In the genomic region with DNA sequence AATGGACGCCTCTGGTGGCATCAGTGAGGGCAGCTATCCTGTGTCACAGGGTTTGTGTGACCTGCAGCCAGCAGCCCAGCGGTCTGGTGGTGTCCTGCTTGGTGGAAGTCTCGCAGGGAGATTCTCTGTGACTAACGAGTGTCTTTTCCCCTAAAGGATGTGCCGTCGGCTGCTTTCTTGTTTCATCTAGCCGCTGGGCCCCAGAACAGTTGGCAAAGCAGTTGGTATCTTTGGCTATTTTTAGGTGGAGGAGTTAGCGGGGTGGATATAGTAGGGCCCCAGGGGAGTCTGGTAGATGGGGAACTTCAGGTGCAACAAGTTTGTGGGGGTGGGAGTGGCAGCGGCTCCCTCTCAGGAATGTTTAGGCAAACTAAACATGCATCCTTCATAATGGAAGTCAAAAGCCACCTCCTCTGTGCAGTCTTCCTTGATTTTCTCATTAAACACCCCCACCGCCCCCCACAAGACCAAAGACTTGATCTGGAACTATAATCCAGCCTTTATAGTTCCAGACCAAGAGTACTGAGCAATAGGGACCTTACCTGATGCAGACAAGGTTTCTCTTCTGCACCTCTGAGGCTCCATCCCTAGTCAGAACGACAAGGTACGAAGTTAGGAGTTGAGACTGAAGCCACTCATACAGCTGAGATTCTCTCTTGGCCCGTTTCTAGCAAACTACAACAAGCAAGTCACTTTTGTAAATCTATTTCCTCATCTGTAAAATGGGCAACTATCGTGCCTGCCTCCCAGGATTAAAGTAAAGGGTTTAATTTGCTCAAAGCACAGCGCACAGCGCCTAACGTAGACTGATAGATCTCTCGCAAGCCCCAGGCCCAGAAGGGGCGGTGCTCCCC, we compare ENCODE assay signal across 8 cellular contexts. TPM values are rescaled to one million over a fixed set of nuclear protein-coding genes. Genes with fewer than 3 reads are reported as not detected.
DNase-seq lines count a peak whose midpoint lies in the region; ATAC-seq and TF ChIP-seq lines count a peak whose summit lies in the region.

No MANE protein-coding gene starts in this region.

- H3K4me1 Mint-ChIP-seq in stimulated activated effector memory CD8-positive, alpha-beta T cell treated with anti-CD3 and anti-CD28 coated beads, Interleukin-12 subunit alpha, Interleukin-12 subunit beta, amount 100 ng/mL, for 72 hours, result peaks cover 29% of the 10 kb centered on the region

- DNase-seq in NCI-H2171 treated with DMSO at 0.1 percent for 48 hours (lab: John Stamatoyannopoulos, UW) (peak; percentile 26), NCI-H2171 (lab: John Stamatoyannopoulos, UW) (no peak), hepatocyte (ENCODE audit: low spot score) (no peak), HPDE6-E6E7 (ENCODE audit: extremely low spot score) (no peak)
- DNase-seq in stimulated activated effector memory CD8-positive, alpha-beta T cell treated with anti-CD3 and anti-CD28 coated beads, Interleukin-12 subunit alpha, Interleukin-12 subunit beta, amount 100 ng/mL, for 72 hours (ENCODE audit: low spot score in 2 of 2), result no peak

- peaks cover 6% of the 10 kb centered on the region for H3K36me3 Mint-ChIP-seq in stimulated activated effector memory CD8-positive, alpha-beta T cell treated with anti-CD3 and anti-CD28 coated beads, Interleukin-12 subunit alpha, Interleukin-12 subunit beta, amount 100 ng/mL, for 72 hours

- H3K4me3 Mint-ChIP-seq in stimulated activated effector memory CD8-positive, alpha-beta T cell treated with anti-CD3 and anti-CD28 coated beads, Interleukin-12 subunit alpha, Interleukin-12 subunit beta, amount 100 ng/mL, for 72 hours, result peak overlapping the region; percentile 75

- peak overlapping the region; percentile 79 for H3K27ac Mint-ChIP-seq in stimulated activated effector memory CD8-positive, alpha-beta T cell treated with anti-CD3 and anti-CD28 coated beads, Interleukin-12 subunit alpha, Interleukin-12 subunit beta, amount 100 ng/mL, for 72 hours

- no peaks in the 10 kb centered on the region for H3K9me3 Mint-ChIP-seq in stimulated activated effector memory CD8-positive, alpha-beta T cell treated with anti-CD3 and anti-CD28 coated beads, Interleukin-12 subunit alpha, Interleukin-12 subunit beta, amount 100 ng/mL, for 72 hours

- TF ChIP-seq CTCF in WI38 (IDR thresholded peaks at IDR 0.05; ENCODE audit: low read depth, low read length) (no peak), hepatocyte (IDR thresholded peaks at IDR 0.05; ENCODE audit: poor library complexity) (no peak)

- no peaks in the 10 kb centered on the region for H3K9me2 ChIP-seq in hepatocyte (replicated peaks; ENCODE audit: insufficient read depth)

- no peaks in the 10 kb centered on the region for H3K9me3 ChIP-seq in hepatocyte (ENCODE audit: low read depth)

- H4K20me1 ChIP-seq in hepatocyte (ENCODE audit: insufficient read depth, poor library complexity, severe bottlenecking), result no peaks in the 10 kb centered on the region

- peak overlapping the region; percentile 96 for H3K4me2 ChIP-seq in hepatocyte

- no peaks in the 10 kb centered on the region for H3K27me3 ChIP-seq in hepatocyte

- H3K27ac ChIP-seq in hepatocyte, result peak overlapping the region; percentile 89

- peaks cover 2% of the 10 kb centered on the region for H3K79me2 ChIP-seq in hepatocyte

- H3K4me1 ChIP-seq in hepatocyte (ENCODE audit: insufficient read depth), result peaks cover 12% of the 10 kb centered on the region

- WGBS in hepatocyte (ENCODE audit: low lambda C conversion rate, missing lambda C conversion rate), result 50% methylated on average over 19 of the region's 19 CpGs

- peak overlapping the region; percentile 98 for H2AFZ ChIP-seq in hepatocyte

- peak overlapping the region; percentile 62 for H3K4me3 ChIP-seq in WI38 (ENCODE audit: low read depth, low read length)
- peak overlapping the region; percentile 99 for H3K4me3 ChIP-seq in hepatocyte

- no peaks in the 10 kb centered on the region for H3K36me3 ChIP-seq in hepatocyte (replicated peaks; ENCODE audit: insufficient read depth, low read depth)

- no peak for ATAC-seq in stimulated activated effector memory CD8-positive, alpha-beta T cell treated with anti-CD3 and anti-CD28 coated beads, Interleukin-12 subunit alpha, Interleukin-12 subunit beta, amount 100 ng/mL, for 72 hours
- no peak for ATAC-seq in HG03521 (IDR thresholded peaks at IDR 0.05; ENCODE audit: unreplicated experiment)
- no peak for ATAC-seq in GM18517 (IDR thresholded peaks at IDR 0.05; ENCODE audit: unreplicated experiment)

RNA-seq across cellular contexts. Expression of gene PELI3, which starts 1.1 kb away (rescaled TPM):
- 5.5 and 6.7 TPM in 2 replicates for total RNA-seq in hepatocyte
- polyA plus RNA-seq in hepatocyte, result 5.5 and 10.9 TPM in 2 replicates

RNA-seq across cellular contexts. Expression of gene DPP3, which starts 14.6 kb away (rescaled TPM):
- 46.0 and 56.0 TPM in 2 replicates for total RNA-seq in hepatocyte
- polyA plus RNA-seq in hepatocyte, result 54.8 and 57.3 TPM in 2 replicates

RNA-seq across cellular contexts. Expression of gene MRPL11, which starts 26.9 kb away (rescaled TPM):
- 45.6 and 60.6 TPM in 2 replicates for total RNA-seq in hepatocyte
- 57.1 and 59.8 TPM in 2 replicates for polyA plus RNA-seq in hepatocyte

RNA-seq across cellular contexts. Expression of gene NPAS4, which starts 44.8 kb away (rescaled TPM):
- 0.60 TPM in 1 of 2 replicates, not detected in the other for total RNA-seq in hepatocyte
- polyA plus RNA-seq in hepatocyte, result 0.31 TPM in 1 of 2 replicates, not detected in the other

RNA-seq across cellular contexts. Expression of gene BBS1, which starts 44.8 kb away (rescaled TPM):
- 25.1 and 33.4 TPM in 2 replicates for total RNA-seq in hepatocyte
- polyA plus RNA-seq in hepatocyte, result 27.7 and 33.9 TPM in 2 replicates
